ENCODE assay signal across 26 cellular contexts in the genomic region with DNA sequence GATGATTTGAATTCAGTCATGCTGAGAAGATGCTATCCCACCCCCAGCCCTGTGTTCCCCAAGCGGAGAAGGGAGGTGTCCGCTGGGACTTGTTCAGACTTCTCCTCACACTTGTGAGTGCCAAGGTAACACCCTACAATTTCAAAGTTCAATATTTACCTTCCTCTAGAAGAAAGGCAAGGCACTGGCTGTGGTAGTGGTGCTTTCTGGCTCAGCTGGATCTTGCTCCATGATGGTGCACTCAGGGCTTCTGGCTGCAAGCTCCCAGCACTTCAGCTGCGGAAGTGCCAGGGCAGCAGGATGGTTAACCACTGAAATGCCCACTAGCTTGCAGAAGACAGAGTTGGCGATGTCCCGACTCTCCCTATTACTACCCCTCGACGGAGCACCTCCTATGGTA.
DNase-seq lines count a peak whose midpoint lies in the region; ATAC-seq and TF ChIP-seq lines count a peak whose summit lies in the region.
"Had no signal": no experiment of that assay in that cellular context is flagged by ENCODE, and none has a peak within 500 bp of the region (broad histone marks: within the 10 kb centered on the region; RNA-seq: fewer than 3 reads in every experiment).

No MANE protein-coding gene starts in this region.

- no peaks in the 10 kb centered on the region for H3K36me3 Mint-ChIP-seq in effector memory CD8-positive, alpha-beta T cell (ENCODE audit: insufficient read depth)

- no peaks in the 10 kb centered on the region for H3K4me1 Mint-ChIP-seq in effector memory CD8-positive, alpha-beta T cell (ENCODE audit: low read depth in 2 of 2)
- H3K4me1 Mint-ChIP-seq: activated CD4-positive, alpha-beta T cell treated with anti-CD3 and anti-CD28 coated beads, Interleukin-2, amount 10 ng/mL, durations not matched to agents 7 days and 5 days had no signal

- intact Hi-C loops in left ventricle myocardium inferior (cut with micrococcal nuclease), result no loop called here

- H3K27ac ChIP-seq in left ventricle myocardium inferior (replicated peaks) (peak overlapping the region; percentile 86), osteoblast (ENCODE audit: low read depth, low read length) (peak overlapping the region; percentile 74)
- H3K27ac ChIP-seq: 22Rv1, parathyroid adenoma had no signal

- H3K4me3 ChIP-seq in left ventricle myocardium inferior (no peak overlapping the region), osteoblast (ENCODE audit: insufficient read depth, low read length) (no peak overlapping the region)
- H3K4me3 ChIP-seq: adrenal gland, cardiac muscle cell, GM23248 had no signal

- no peak for ATAC-seq in GM19397 (IDR thresholded peaks at IDR 0.05; ENCODE audit: unreplicated experiment)
- ATAC-seq in effector memory CD8-positive, alpha-beta T cell (replicated peaks), result no peak
- ATAC-seq: stimulated activated naive CD8-positive, alpha-beta T cell treated with anti-CD3 and anti-CD28 coated beads, Interleukin-15, amount 100 ng/mL, for 72 hours had no signal

- no peak overlapping the region for H3K27ac Mint-ChIP-seq in effector memory CD8-positive, alpha-beta T cell
- H3K27ac Mint-ChIP-seq: activated CD4-positive, alpha-beta T cell treated with anti-CD3 and anti-CD28 coated beads, Interleukin-2, amount 10 ng/mL, durations not matched to agents 7 days and 5 days; stimulated activated naive CD8-positive, alpha-beta T cell treated with anti-CD3 and anti-CD28 coated beads, Interleukin-15, amount 100 ng/mL, for 72 hours had no signal

- no peaks in the 10 kb centered on the region for H3K27me3 ChIP-seq in left ventricle myocardium inferior (ENCODE audit: low read depth)
- no peaks in the 10 kb centered on the region for H3K27me3 ChIP-seq in osteoblast (ENCODE audit: insufficient read depth, low read length)
- H3K27me3 ChIP-seq: adrenal gland, cardiac muscle cell had no signal

- H3K9me3 ChIP-seq in left ventricle myocardium inferior (replicated peaks) (no peaks in the 10 kb centered on the region), osteoblast (ENCODE audit: low read depth, low read length) (no peaks in the 10 kb centered on the region)
- H3K9me3 ChIP-seq: adrenal gland, Caco-2 had no signal

- peaks cover 33% of the 10 kb centered on the region for H3K79me2 ChIP-seq in osteoblast (ENCODE audit: insufficient read depth, low read length)

- H3K9me3 Mint-ChIP-seq in effector memory CD8-positive, alpha-beta T cell, result no peaks in the 10 kb centered on the region
- H3K9me3 Mint-ChIP-seq: activated CD4-positive, alpha-beta T cell treated with anti-CD3 and anti-CD28 coated beads, Interleukin-2, amount 10 ng/mL, durations not matched to agents 7 days and 5 days; naive thymus-derived CD4-positive, alpha-beta T cell; stimulated activated naive CD8-positive, alpha-beta T cell treated with anti-CD3 and anti-CD28 coated beads, Interleukin-15, amount 100 ng/mL, for 72 hours had no signal

- TF ChIP-seq CTCF in left ventricle myocardium inferior (IDR thresholded peaks at IDR 0.05; ENCODE audit: borderline replicate concordance), result no peak
- no peak for TF ChIP-seq CTCF in osteoblast (IDR thresholded peaks at IDR 0.05; ENCODE audit: extremely low read depth, low read depth, low read length)

- H3K4me3 Mint-ChIP-seq in effector memory CD8-positive, alpha-beta T cell, result no peak overlapping the region
- H3K4me3 Mint-ChIP-seq: activated CD4-positive, alpha-beta T cell treated with anti-CD3 and anti-CD28 coated beads, Interleukin-2, amount 10 ng/mL, durations not matched to agents 7 days and 5 days; naive thymus-derived CD4-positive, alpha-beta T cell; stimulated activated naive CD8-positive, alpha-beta T cell treated with anti-CD3 and anti-CD28 coated beads, Interleukin-15, amount 100 ng/mL, for 72 hours had no signal

- H3K4me1 ChIP-seq in left ventricle myocardium inferior (peaks cover 96% of the 10 kb centered on the region), osteoblast (ENCODE audit: insufficient read depth, low read length) (peaks cover 25% of the 10 kb centered on the region)
- H3K4me1 ChIP-seq: Caco-2 had no signal

- DNase-seq in DMS153 (lab: John Stamatoyannopoulos, UW), result peak; percentile 69
- no peak for DNase-seq in DMS153 treated with DMSO at 0.1 percent for 48 hours (lab: John Stamatoyannopoulos, UW; ENCODE audit: unreplicated experiment)
- peak; percentile 99 for DNase-seq in NCI-H69 (lab: John Stamatoyannopoulos, UW)
- no peak for DNase-seq in left ventricle myocardium inferior
- DNase-seq in osteoblast (ENCODE audit: insufficient read length, low spot score, missing footprints), result no peak
- DNase-seq in effector memory CD8-positive, alpha-beta T cell, result no peak
- DNase-seq in NCI-H2029 treated with DMSO at 0.1 percent for 48 hours (lab: John Stamatoyannopoulos, UW), result no peak
- DNase-seq: activated CD4-positive, alpha-beta T cell treated with anti-CD3 and anti-CD28 coated beads, Interleukin-2, amount 10 ng/mL, durations not matched to agents 7 days and 5 days; activated CD8-positive, alpha-beta memory T cell treated with anti-CD3 and anti-CD28 coated beads, Interleukin-2, amount 50 U/mL, for 48 hours; activated gamma-delta T cell; adrenal gland; AML-193; Caco-2; GM23248; KG1; mammary epithelial cell; naive thymus-derived CD4-positive, alpha-beta T cell; NCI-H446; SHP77; stimulated activated CD4-positive, alpha-beta T cell treated with anti-CD3 and anti-CD28 coated beads, Interleukin-2, amount 100 ng/mL, for 48 hours; stimulated activated naive CD8-positive, alpha-beta T cell treated with anti-CD3 and anti-CD28 coated beads, Interleukin-15, amount 100 ng/mL, for 72 hours; T-helper 1 cell had no signal

- H3K4me2 ChIP-seq in osteoblast (ENCODE audit: insufficient read depth, low read length), result no peak overlapping the region

- H3K27me3 Mint-ChIP-seq in effector memory CD8-positive, alpha-beta T cell, result peaks cover 56 to 71% of the 10 kb centered on the region in 2 donors

- H3K36me3 ChIP-seq in left ventricle myocardium inferior, result peaks cover 6% of the 10 kb centered on the region
- peaks cover 9% of the 10 kb centered on the region for H3K36me3 ChIP-seq in osteoblast (ENCODE audit: insufficient read depth, low read length)
- H3K36me3 ChIP-seq: adrenal gland, cardiac muscle cell had no signal

- H4K20me1 ChIP-seq in osteoblast (ENCODE audit: insufficient read depth, low read length), result no peaks in the 10 kb centered on the region

- H2AFZ ChIP-seq in osteoblast (ENCODE audit: low read length), result no peak overlapping the region
- H2AFZ ChIP-seq: parathyroid adenoma had no signal

Comparison
In these comparisons a context has a peak if more than half of its experiments do, and no peak if none do; other contexts are left out.
1. DNase-seq: peak in DMS153 (single experiment) and NCI-H69 (single experiment); none in DMS153 treated with DMSO at 0.1 percent for 48 hours (single experiment), left ventricle myocardium inferior (single experiment), osteoblast (single experiment), effector memory CD8-positive, alpha-beta T cell (0 of 3) and NCI-H2029 treated with DMSO at 0.1 percent for 48 hours (single experiment).